Comparison of ENCODE assay signal across 8 cellular contexts in the genomic region with DNA sequence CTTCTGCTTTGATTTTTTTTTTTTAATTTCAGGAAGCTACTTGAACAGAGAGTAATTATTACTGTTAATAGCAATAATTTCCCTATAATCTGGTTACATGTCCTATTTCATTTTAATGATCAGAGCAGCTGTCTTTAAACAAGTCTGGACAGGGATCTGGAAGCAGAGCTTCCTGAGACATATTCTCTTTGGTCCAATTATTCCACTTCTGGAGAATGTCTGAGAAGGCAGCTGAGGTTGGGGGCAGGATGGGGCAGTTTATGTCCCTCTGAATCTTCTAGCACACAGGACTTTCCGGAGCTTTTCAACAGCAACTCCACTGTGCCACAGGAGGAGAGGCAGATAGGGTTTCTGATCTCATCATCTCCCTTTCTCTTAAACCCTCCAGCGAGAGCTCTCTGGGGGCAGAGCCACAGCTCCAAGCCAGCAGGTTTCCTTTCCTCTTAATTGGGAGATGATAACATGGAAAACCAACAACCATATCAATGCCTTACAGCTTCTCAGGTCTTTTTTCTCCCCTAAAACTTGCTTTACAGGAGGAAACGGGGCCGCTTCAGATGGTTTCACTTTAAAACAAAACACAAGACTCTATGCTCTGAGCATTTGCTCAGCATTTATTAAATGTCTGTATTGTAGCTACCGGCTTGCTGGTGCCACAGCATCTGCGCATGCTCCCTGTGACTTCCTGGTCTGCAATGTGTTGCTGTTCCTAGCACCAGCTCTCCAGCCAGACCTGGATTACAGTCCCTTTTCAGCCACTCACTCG.
DNase-seq lines count a peak whose midpoint lies in the region; ATAC-seq and TF ChIP-seq lines count a peak whose summit lies in the region.

No MANE protein-coding gene starts in this region.

- CTCF ChIA-PET in RWPE1 (lab: Yijun Ruan, JAX), result no interaction called here

- H3K9me3 ChIP-seq in mononuclear cell (ENCODE audit: low read depth, low read length), result no peaks in the 10 kb centered on the region

- no peaks in the 10 kb centered on the region for H3K4me1 ChIP-seq in mononuclear cell (ENCODE audit: insufficient read depth, low read length)

- no peaks in the 10 kb centered on the region for H3K27me3 ChIP-seq in mononuclear cell (ENCODE audit: insufficient read depth, low read length)

- no peaks in the 10 kb centered on the region for H3K4me1 Mint-ChIP-seq in progenitor cell of endocrine pancreas (ENCODE audit: low read depth)

- peaks cover 16% of the 10 kb centered on the region for H3K27me3 Mint-ChIP-seq in progenitor cell of endocrine pancreas

- peak; percentile 79 for ATAC-seq in GM21381 (IDR thresholded peaks at IDR 0.05; ENCODE audit: unreplicated experiment)
- no peak for ATAC-seq in HG03457 (IDR thresholded peaks at IDR 0.05; ENCODE audit: unreplicated experiment)

- H3K4me3 ChIP-seq in mononuclear cell (ENCODE audit: low read length), result peak overlapping the region; percentile 18

- no peaks in the 10 kb centered on the region for H3K9me3 Mint-ChIP-seq in progenitor cell of endocrine pancreas (ENCODE audit: low read depth)

- peak overlapping the region; percentile 54 for H3K27ac ChIP-seq in RWPE1
- peak overlapping the region; percentile 62 for H3K27ac ChIP-seq in substantia nigra (ENCODE audit: low read depth, low read length, poor library complexity, severe bottlenecking)

- POLR2A ChIA-PET in RWPE1 (lab: Yijun Ruan, JAX; ENCODE audit: low non-redundant PET), result no interaction called here

- H3K27ac Mint-ChIP-seq in progenitor cell of endocrine pancreas, result no peak overlapping the region

- TF ChIP-seq CTCF in RWPE1 (conservative IDR thresholded peaks at IDR 0.05; ENCODE audit: low read depth) (no peak), progenitor cell of endocrine pancreas (IDR thresholded peaks at IDR 0.05; ENCODE audit: unreplicated experiment) (no peak)

- peak; percentile 84 for DNase-seq in Ammon's horn (ENCODE audit: low spot score)
- no peak for DNase-seq in RWPE1 (ENCODE audit: low spot score)
- DNase-seq in dermis blood vessel endothelial cell, result peak; percentile 82
- peak in 45 of 49 donors; percentile 3 to 71 (median 38) for DNase-seq in substantia nigra (lab: John Stamatoyannopoulos, UW)
- no peak for DNase-seq in progenitor cell of endocrine pancreas (ENCODE audit: low spot score, unreplicated experiment)

- no peaks in the 10 kb centered on the region for H3K36me3 Mint-ChIP-seq in progenitor cell of endocrine pancreas (ENCODE audit: insufficient read depth)

- H3K4me3 Mint-ChIP-seq in progenitor cell of endocrine pancreas (ENCODE audit: low read depth), result no peak overlapping the region

Comparison
In these comparisons a context has a peak if more than half of its experiments do, and no peak if none do; other contexts are left out.
1. DNase-seq: peak in Ammon's horn (single experiment), dermis blood vessel endothelial cell (single experiment) and substantia nigra (45 of 49); none in RWPE1 (single experiment) and progenitor cell of endocrine pancreas (single experiment).